In the genomic region with DNA sequence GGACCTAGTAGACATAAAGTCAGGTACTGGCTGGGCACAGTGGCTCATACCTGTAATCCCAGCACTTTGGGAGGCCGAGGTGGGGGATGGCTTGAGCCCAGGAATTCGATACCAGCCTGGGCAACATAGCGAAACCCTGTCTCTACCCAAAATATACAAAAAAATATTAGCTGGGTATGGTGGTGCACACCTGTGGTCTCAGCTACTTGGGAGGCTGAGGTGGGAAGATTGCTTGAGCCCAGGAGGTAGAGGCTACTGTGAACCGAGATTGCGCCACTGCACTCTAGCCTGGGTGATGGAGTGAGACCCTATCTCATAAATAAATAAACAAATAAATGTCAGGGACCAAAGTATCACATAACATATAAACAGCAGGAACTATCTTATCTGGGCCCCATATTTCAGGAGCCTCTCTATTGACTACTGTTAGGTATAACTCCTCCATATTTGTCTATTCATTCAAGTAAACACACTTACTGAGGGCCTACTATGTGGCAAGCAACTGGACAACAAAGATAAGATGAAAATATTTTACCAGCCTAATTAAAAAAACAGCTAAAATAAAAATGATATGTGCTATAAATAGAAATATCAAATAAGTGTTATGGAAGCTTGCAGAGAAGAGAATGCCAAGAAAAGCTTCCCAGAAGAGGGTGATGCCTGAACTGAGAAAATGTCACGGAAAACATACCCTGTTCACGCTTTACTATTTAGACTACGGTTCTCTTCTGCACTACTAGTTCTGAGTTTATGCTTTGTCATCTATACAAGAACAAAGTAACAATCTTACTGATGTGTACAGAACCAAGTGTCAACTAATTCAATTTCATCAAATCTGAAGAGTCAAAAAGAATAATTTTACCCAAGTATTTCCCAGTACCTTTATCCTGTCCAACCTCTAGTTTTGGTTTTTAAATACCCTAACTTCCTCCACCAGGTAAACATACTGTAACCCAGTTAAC, we compare ENCODE assay signal across 8 cellular contexts. TPM values are rescaled to one million over a fixed set of nuclear protein-coding genes. Genes with fewer than 3 reads are reported as not detected.
A peak's percentile ranks its signal among the peaks of the same experiment; 100 is the strongest.
DNase-seq lines count a peak whose midpoint lies in the region; ATAC-seq and TF ChIP-seq lines count a peak whose summit lies in the region.

No MANE protein-coding gene starts in this region.

- H3K9me3 Mint-ChIP-seq in naive B cell: no peaks in the 10 kb centered on the region

- H3K36me3 Mint-ChIP-seq in naive B cell: no peaks in the 10 kb centered on the region

- ATAC-seq in naive B cell (ENCODE audit: low read depth in 2 of 2) (no peak), GM21367 (IDR thresholded peaks at IDR 0.05; ENCODE audit: unreplicated experiment) (no peak), GM18867 (IDR thresholded peaks at IDR 0.05; ENCODE audit: unreplicated experiment) (no peak)

- H3K4me3 ChIP-seq in AG10803 (ENCODE audit: low read length) (peak overlapping the region; percentile 98), coronary artery (peak overlapping the region; percentile 92)

- TF ChIP-seq CTCF in AG10803 (conservative IDR thresholded peaks at IDR 0.05; ENCODE audit: low read length) (no peak), coronary artery (IDR thresholded peaks at IDR 0.05) (no peak)

- H3K36me3 ChIP-seq in KOPT-K1 (ENCODE audit: insufficient read depth, low read length): peaks cover 54% of the 10 kb centered on the region

- H3K27ac Mint-ChIP-seq in naive B cell: peak overlapping the region; percentile 98 to 100 (median 99)

- H3K27ac ChIP-seq in KOPT-K1 (ENCODE audit: low read depth, low read length, poor library complexity, severe bottlenecking) (peak overlapping the region; percentile 80), coronary artery (peak overlapping the region in 1 of 2 donors; percentile 12)

- no peaks in the 10 kb centered on the region for H3K9me3 ChIP-seq in KOPT-K1 (ENCODE audit: insufficient read depth, low read length, poor library complexity, severe bottlenecking)

- peak overlapping the region; percentile 47 to 99 (median 94) for H3K4me3 Mint-ChIP-seq in naive B cell

- H3K4me1 Mint-ChIP-seq in naive B cell: peaks cover 18 to 51% (median 39%) of the 10 kb centered on the region in 3 donors

- DNase-seq in AG10803 (ENCODE audit: low read depth): no peak
- no peak for DNase-seq in coronary artery (ENCODE audit: low spot score)
- DNase-seq in naive B cell: no peak
- no peak for DNase-seq in DMS 273 (lab: John Stamatoyannopoulos, UW; ENCODE audit: unreplicated experiment)
- DNase-seq in NCI-H187 (lab: John Stamatoyannopoulos, UW): no peak

- no peaks in the 10 kb centered on the region for H3K27me3 Mint-ChIP-seq in naive B cell

RNA-seq across cellular contexts. Expression of gene NUP98, which starts 1.9 kb away (rescaled TPM):
- 10 to 100 TPM; 29.4 to 57.0 (median 38.7) TPM for polyA plus RNA-seq in naive B cell (ENCODE audit: low read depth in 6 of 6)

RNA-seq across cellular contexts. Expression of gene PGAP2, which starts 12.9 kb away (rescaled TPM):
- polyA plus RNA-seq in naive B cell (ENCODE audit: low read depth in 6 of 6): 10 to 100 TPM; 16.6 to 29.1 (median 19.3) TPM

RNA-seq across cellular contexts. Expression of gene RHOG, which starts 45.3 kb away (rescaled TPM):
- polyA plus RNA-seq in naive B cell (ENCODE audit: low read depth in 6 of 6): 100 to 1,000 TPM in 5 of 6 donors, 10 to 100 TPM in 1; 88.9 to 144 (median 117) TPM
